ENCODE assay signal across 10 cellular contexts in the genomic region with DNA sequence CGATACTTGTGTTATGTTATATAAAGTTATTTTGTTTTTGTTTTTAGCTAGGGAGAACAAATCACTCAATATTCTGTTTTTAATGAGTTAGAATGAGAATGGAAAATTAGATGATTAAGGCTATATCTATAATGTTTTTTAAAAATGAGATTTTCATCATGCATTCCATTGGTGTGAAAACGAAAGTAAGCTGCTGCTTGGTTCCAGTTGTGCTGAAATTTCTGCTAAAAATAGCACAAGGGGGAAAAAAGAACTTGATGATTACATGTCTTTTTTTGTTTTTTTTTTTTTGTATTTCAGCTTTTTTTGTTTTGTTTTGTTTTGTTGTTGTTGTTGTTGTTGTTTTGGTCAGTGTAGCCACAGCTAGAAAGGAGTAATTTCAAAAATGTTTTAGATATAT.
DNase-seq lines count a peak whose midpoint lies in the region; ATAC-seq and TF ChIP-seq lines count a peak whose summit lies in the region.
"Had no signal": no experiment of that assay in that cellular context is flagged by ENCODE, and none has a peak within 500 bp of the region (broad histone marks: within the 10 kb centered on the region; RNA-seq: fewer than 3 reads in every experiment).

No MANE protein-coding gene starts in this region.

- peak overlapping the region; percentile 26 for H3K4me2 ChIP-seq in OCI-LY3 (ENCODE audit: low read length)

- H3K4me3 ChIP-seq in OCI-LY3 (ENCODE audit: low read length): peak overlapping the region; percentile 19
- peak overlapping the region; percentile 28 for H3K4me3 ChIP-seq in epithelial cell of proximal tubule (ENCODE audit: low read depth, low read length)
- peak overlapping the region; percentile 24 for H3K4me3 ChIP-seq in rectal smooth muscle tissue (ENCODE audit: low read length)
- H3K4me3 ChIP-seq in body of pancreas: no peak overlapping the region

- H3K36me3 ChIP-seq in OCI-LY3 (replicated peaks; ENCODE audit: low read depth, low read length) (no peaks in the 10 kb centered on the region), rectal smooth muscle tissue (ENCODE audit: control insufficient read depth, insufficient read depth, low read length) (no peaks in the 10 kb centered on the region), body of pancreas (replicated peaks in 1 of 2; ENCODE audit: insufficient read depth in 1 of 2, low read depth in 2 of 2) (no peaks in the 10 kb centered on the region)
- H3K36me3 ChIP-seq: vagina had no signal

- no peaks in the 10 kb centered on the region for H4K20me1 ChIP-seq in OCI-LY3 (ENCODE audit: insufficient read depth, low read length)

- TF ChIP-seq POLR2A in body of pancreas (IDR thresholded peaks at IDR 0.05): no peak

- no peak overlapping the region for H3K9ac ChIP-seq in OCI-LY3 (ENCODE audit: low read length)
- H3K9ac ChIP-seq in rectal smooth muscle tissue (ENCODE audit: low read length): no peak overlapping the region

- H3K9me3 ChIP-seq in OCI-LY3 (ENCODE audit: insufficient read depth, low read length): no peaks in the 10 kb centered on the region
- H3K9me3 ChIP-seq in body of pancreas: no peaks in the 10 kb centered on the region
- H3K9me3 ChIP-seq: vagina had no signal

- no peak for TF ChIP-seq CTCF in OCI-LY3 (IDR thresholded peaks at IDR 0.05; ENCODE audit: low read depth, low read length)
- TF ChIP-seq CTCF in epithelial cell of proximal tubule (conservative IDR thresholded peaks at IDR 0.05; ENCODE audit: low read depth, low read length): no peak
- no peak for TF ChIP-seq CTCF in body of pancreas (IDR thresholded peaks at IDR 0.05)

- WGBS in body of pancreas, 2 donors: 54 to 59% methylated on average over 2 of the region's 2 CpGs

- no peaks in the 10 kb centered on the region for H3K79me2 ChIP-seq in OCI-LY3 (ENCODE audit: low read length)

- H3K27ac ChIP-seq in OCI-LY3 (ENCODE audit: low read length) (no peak overlapping the region), rectal smooth muscle tissue (ENCODE audit: low read depth, low read length) (no peak overlapping the region), body of pancreas (no peak overlapping the region)
- H3K27ac ChIP-seq: vagina had no signal

- no peaks in the 10 kb centered on the region for H3K27me3 ChIP-seq in OCI-LY3 (ENCODE audit: low read depth, low read length)
- no peaks in the 10 kb centered on the region for H3K27me3 ChIP-seq in rectal smooth muscle tissue (ENCODE audit: control insufficient read depth, insufficient read depth, low read length)
- H3K27me3 ChIP-seq in body of pancreas: no peaks in the 10 kb centered on the region
- H3K27me3 ChIP-seq: vagina had no signal

- DNase-seq in GM03348 (ENCODE audit: low spot score): peak; percentile 14
- no peak for DNase-seq in epithelial cell of proximal tubule (ENCODE audit: low read depth)
- DNase-seq in pons (ENCODE audit: low spot score): no peak
- DNase-seq in NCI-H2171 (lab: John Stamatoyannopoulos, UW): no peak
- no peak for DNase-seq in body of pancreas
- DNase-seq: activated T-cell treated with anti-CD3 and anti-CD28 coated beads, Interleukin-2, amount 50 U/mL, for 24 hours; NCI-H446 treated with DMSO at 0.1 percent for 48 hours had no signal

- intact Hi-C loops in body of pancreas (cut with DNase I): no loop called here

- H3K4me1 ChIP-seq in OCI-LY3 (ENCODE audit: low read length) (peaks cover 10% of the 10 kb centered on the region), rectal smooth muscle tissue (ENCODE audit: control insufficient read depth, insufficient read depth, low read length) (no peaks in the 10 kb centered on the region), body of pancreas (no peaks in the 10 kb centered on the region)
- H3K4me1 ChIP-seq: vagina had no signal

- ATAC-seq in body of pancreas: no peak

- H2AFZ ChIP-seq in OCI-LY3 (ENCODE audit: low read depth, low read length): no peak overlapping the region

Comparison
In these comparisons a context has a peak if more than half of its experiments do, and no peak if none do; other contexts are left out.
1. H3K4me3 ChIP-seq: peak in OCI-LY3 (single experiment), epithelial cell of proximal tubule (single experiment) and rectal smooth muscle tissue (single experiment); none in body of pancreas (0 of 2).